In the genomic region with DNA sequence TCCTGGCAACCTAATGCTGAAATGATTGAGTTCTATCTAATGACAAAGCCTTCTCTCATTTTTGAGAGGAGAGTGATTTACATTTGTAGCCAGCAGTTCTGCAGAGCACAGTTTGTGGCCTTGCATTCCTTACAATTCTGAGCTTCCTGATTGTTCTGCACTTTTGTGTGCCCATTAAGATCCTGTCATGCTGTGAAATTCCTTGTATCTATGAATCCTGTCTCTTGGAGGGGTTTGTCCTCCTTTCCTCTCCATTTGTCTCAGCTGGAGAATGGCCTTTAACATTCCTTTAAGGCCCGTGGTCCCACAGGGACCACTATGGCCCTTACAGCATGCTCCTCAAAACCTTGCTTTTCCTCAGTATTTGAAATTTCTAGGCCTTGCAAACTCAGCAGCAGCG, we compare ENCODE assay signal across 22 cellular contexts. TPM values are rescaled to one million over a fixed set of nuclear protein-coding genes. Genes with fewer than 3 reads are reported as not detected.
DNase-seq lines count a peak whose midpoint lies in the region; ATAC-seq and TF ChIP-seq lines count a peak whose summit lies in the region.
"Had no signal": no experiment of that assay in that cellular context is flagged by ENCODE, and none has a peak within 500 bp of the region (broad histone marks: within the 10 kb centered on the region; RNA-seq: fewer than 3 reads in every experiment).

No MANE protein-coding gene starts in this region.

- H3K27ac Mint-ChIP-seq in endothelial cell (ENCODE audit: unreplicated experiment) (peak overlapping the region; percentile 6), mesothelial cell of epicardium (peak overlapping the region; percentile 41), Calu3 (ENCODE audit: unreplicated experiment) (no peak overlapping the region)
- no peak overlapping the region for H3K27ac Mint-ChIP-seq in stimulated activated naive B cell treated with anti-CD40 and anti-IgM and Interleukin-4, amounts not matched to agents 10 μg/mL and 1 μg/mL and 100 μg/mL, for 72 hours
- H3K27ac Mint-ChIP-seq: memory B cell; naive thymus-derived CD4-positive, alpha-beta T cell had no signal

- CTCF ChIA-PET in Calu3 (lab: Charles Lee) = no interaction called here

- H3K4me1 Mint-ChIP-seq in endothelial cell (ENCODE audit: unreplicated experiment) = peaks cover 35% of the 10 kb centered on the region
- peaks cover 16% of the 10 kb centered on the region for H3K4me1 Mint-ChIP-seq in mesothelial cell of epicardium
- H3K4me1 Mint-ChIP-seq in Calu3 (ENCODE audit: low read depth, unreplicated experiment) = no peaks in the 10 kb centered on the region
- H3K4me1 Mint-ChIP-seq in stimulated activated naive B cell treated with anti-CD40 and anti-IgM and Interleukin-4, amounts not matched to agents 10 μg/mL and 1 μg/mL and 100 μg/mL, for 72 hours = peaks cover 11 to 17% of the 10 kb centered on the region in 2 donors

- H3K9me3 Mint-ChIP-seq in endothelial cell (ENCODE audit: unreplicated experiment) = no peaks in the 10 kb centered on the region
- no peaks in the 10 kb centered on the region for H3K9me3 Mint-ChIP-seq in mesothelial cell of epicardium
- H3K9me3 Mint-ChIP-seq in Calu3 (ENCODE audit: low read depth, unreplicated experiment) = no peaks in the 10 kb centered on the region
- H3K9me3 Mint-ChIP-seq in stimulated activated naive B cell treated with anti-CD40 and anti-IgM and Interleukin-4, amounts not matched to agents 10 μg/mL and 1 μg/mL and 100 μg/mL, for 72 hours = no peaks in the 10 kb centered on the region
- H3K9me3 Mint-ChIP-seq: activated T-cell treated with anti-CD3 and anti-CD28 coated beads, Interleukin-2, amount 50 U/mL, for 4 hours; central memory CD8-positive, alpha-beta T cell; memory B cell; naive thymus-derived CD4-positive, alpha-beta T cell had no signal

- DNase-seq in EH (ENCODE audit: low read depth) (peak; percentile 26), NT2/D1 (ENCODE audit: low read depth, low spot score) (peak; percentile 92), endothelial cell (ENCODE audit: low spot score) (no peak), mesothelial cell of epicardium (ENCODE audit: low spot score in 2 of 2, unreplicated experiment in 2 of 2) (no peak), Calu3 (no peak)
- no peak for DNase-seq in stimulated activated CD4-positive, alpha-beta T cell treated with anti-CD3 and anti-CD28 coated beads, Interleukin-2, amount 100 ng/mL, for 24 hours
- no peak for DNase-seq in stimulated activated naive B cell treated with anti-CD40 and anti-IgM and Interleukin-4, amounts not matched to agents 10 μg/mL and 1 μg/mL and 100 μg/mL, for 72 hours
- DNase-seq: activated naive CD4-positive, alpha-beta T cell; activated T-cell treated with anti-CD3 and anti-CD28 coated beads, Interleukin-2, amount 50 U/mL, for 4 hours; Caco-2; erythroblast; hippocampal formation; naive thymus-derived CD4-positive, alpha-beta T cell; NCI-H1694; pancreas; PC-9; SHP77; uterus had no signal

- H3K4me1 ChIP-seq in NT2/D1 (ENCODE audit: insufficient read depth, insufficient read length) = peaks cover 5% of the 10 kb centered on the region
- H3K4me1 ChIP-seq: Caco-2, pancreas, uterus had no signal

- no peak overlapping the region for H3K4me3 ChIP-seq in NT2/D1 (ENCODE audit: insufficient read length, low read depth)
- H3K4me3 ChIP-seq: BLaER1 treated with 17β-estradiol and CSF1 and Interleukin-3, amounts not matched to agents 10 nM and 100 nM; pancreas; PC-9; uterus had no signal

- TF ChIP-seq CTCF in endothelial cell (IDR thresholded peaks at IDR 0.05; ENCODE audit: unreplicated experiment) = no peak
- TF ChIP-seq CTCF in mesothelial cell of epicardium (IDR thresholded peaks at IDR 0.05; ENCODE audit: unreplicated experiment) = no peak
- TF ChIP-seq CTCF in Calu3 (IDR thresholded peaks at IDR 0.05; ENCODE audit: unreplicated experiment) = no peak

- no peak for ATAC-seq in HG02610 (IDR thresholded peaks at IDR 0.05; ENCODE audit: unreplicated experiment)
- no peak for ATAC-seq in stimulated activated naive B cell treated with anti-CD40 and anti-IgM and Interleukin-4, amounts not matched to agents 10 μg/mL and 1 μg/mL and 100 μg/mL, for 72 hours (replicated peaks)
- ATAC-seq: activated T-cell treated with anti-CD3 and anti-CD28 coated beads, Interleukin-2, amount 50 U/mL, for 4 hours; naive thymus-derived CD4-positive, alpha-beta T cell; pancreas had no signal

- H3K36me3 Mint-ChIP-seq in endothelial cell (ENCODE audit: low read depth, unreplicated experiment) (peaks cover 3% of the 10 kb centered on the region), mesothelial cell of epicardium (peaks cover 4% of the 10 kb centered on the region), Calu3 (ENCODE audit: insufficient read depth, unreplicated experiment) (no peaks in the 10 kb centered on the region)
- H3K36me3 Mint-ChIP-seq in stimulated activated naive B cell treated with anti-CD40 and anti-IgM and Interleukin-4, amounts not matched to agents 10 μg/mL and 1 μg/mL and 100 μg/mL, for 72 hours = peaks cover 2 to 18% of the 10 kb centered on the region in 2 donors

- intact Hi-C loops in Calu3 (cut with micrococcal nuclease; ENCODE audit: unreplicated experiment) = no loop called here

- H3K4me3 Mint-ChIP-seq in endothelial cell (ENCODE audit: unreplicated experiment) (peak overlapping the region; percentile 33), mesothelial cell of epicardium (no peak overlapping the region), Calu3 (ENCODE audit: low read depth, unreplicated experiment) (no peak overlapping the region)
- H3K4me3 Mint-ChIP-seq in stimulated activated naive B cell treated with anti-CD40 and anti-IgM and Interleukin-4, amounts not matched to agents 10 μg/mL and 1 μg/mL and 100 μg/mL, for 72 hours = no peak overlapping the region
- H3K4me3 Mint-ChIP-seq: activated T-cell treated with anti-CD3 and anti-CD28 coated beads, Interleukin-2, amount 50 U/mL, for 4 hours; central memory CD8-positive, alpha-beta T cell; memory B cell; naive thymus-derived CD4-positive, alpha-beta T cell had no signal

- H3K27me3 Mint-ChIP-seq in endothelial cell (ENCODE audit: unreplicated experiment) (peaks cover 1% of the 10 kb centered on the region), mesothelial cell of epicardium (ENCODE audit: low read depth) (no peaks in the 10 kb centered on the region), Calu3 (ENCODE audit: unreplicated experiment) (no peaks in the 10 kb centered on the region)
- H3K27me3 Mint-ChIP-seq in stimulated activated naive B cell treated with anti-CD40 and anti-IgM and Interleukin-4, amounts not matched to agents 10 μg/mL and 1 μg/mL and 100 μg/mL, for 72 hours = no peaks in the 10 kb centered on the region
- H3K27me3 Mint-ChIP-seq: central memory CD8-positive, alpha-beta T cell; memory B cell; naive thymus-derived CD4-positive, alpha-beta T cell had no signal

- H3K36me3 ChIP-seq in NT2/D1 (ENCODE audit: insufficient read depth, insufficient read length, low read length) = peaks cover 7% of the 10 kb centered on the region
- H3K36me3 ChIP-seq: pancreas, uterus had no signal

- no TSS peak for BruUV-seq in Calu3 (replicated peaks; lab: Mats Ljungman, UMichigan)

- no peaks in the 10 kb centered on the region for H3K9me3 ChIP-seq in NT2/D1 (ENCODE audit: insufficient read depth, low read length)
- H3K9me3 ChIP-seq: BLaER1 treated with 17β-estradiol and CSF1 and Interleukin-3, amounts not matched to agents 10 nM and 100 nM; Caco-2; pancreas; uterus had no signal

- H3K27me3 ChIP-seq in NT2/D1 (ENCODE audit: insufficient read depth, insufficient read length) = no peaks in the 10 kb centered on the region
- H3K27me3 ChIP-seq: BLaER1 treated with 17β-estradiol and CSF1 and Interleukin-3, amounts not matched to agents 10 nM and 100 nM; pancreas; uterus had no signal

- no peak overlapping the region for H3K9ac ChIP-seq in NT2/D1 (ENCODE audit: insufficient read length, low read depth)
- H3K9ac ChIP-seq: BLaER1 treated with 17β-estradiol and CSF1 and Interleukin-3, amounts not matched to agents 10 nM and 100 nM had no signal

RNA-seq across cellular contexts. Expression of gene KLHL7, which starts 10.4 kb away (rescaled TPM):
- 44.8 TPM for total RNA-seq in endothelial cell (ENCODE audit: unreplicated experiment)
- total RNA-seq in mesothelial cell of epicardium = 44.0 to 48.3 TPM (median 45.7 TPM) in 3 replicates
- 35.2 and 37.8 TPM in 2 replicates for total RNA-seq in Calu3 (2022)

Comparison
In these comparisons a context has a peak if more than half of its experiments do, and no peak if none do; other contexts are left out.
1. DNase-seq: peak in EH (single experiment) and NT2/D1 (single experiment); none in endothelial cell (single experiment), mesothelial cell of epicardium (0 of 2), stimulated activated CD4-positive, alpha-beta T cell treated with anti-CD3 and anti-CD28 coated beads, Interleukin-2, amount 100 ng/mL, for 24 hours (0 of 2), Calu3 (single experiment) and stimulated activated naive B cell treated with anti-CD40 and anti-IgM and Interleukin-4, amounts not matched to agents 10 μg/mL and 1 μg/mL and 100 μg/mL, for 72 hours (single experiment).
2. H3K27ac Mint-ChIP-seq: peak in endothelial cell (single experiment) and mesothelial cell of epicardium (single experiment); none in Calu3 (single experiment) and stimulated activated naive B cell treated with anti-CD40 and anti-IgM and Interleukin-4, amounts not matched to agents 10 μg/mL and 1 μg/mL and 100 μg/mL, for 72 hours (single experiment).